In the genomic region with DNA sequence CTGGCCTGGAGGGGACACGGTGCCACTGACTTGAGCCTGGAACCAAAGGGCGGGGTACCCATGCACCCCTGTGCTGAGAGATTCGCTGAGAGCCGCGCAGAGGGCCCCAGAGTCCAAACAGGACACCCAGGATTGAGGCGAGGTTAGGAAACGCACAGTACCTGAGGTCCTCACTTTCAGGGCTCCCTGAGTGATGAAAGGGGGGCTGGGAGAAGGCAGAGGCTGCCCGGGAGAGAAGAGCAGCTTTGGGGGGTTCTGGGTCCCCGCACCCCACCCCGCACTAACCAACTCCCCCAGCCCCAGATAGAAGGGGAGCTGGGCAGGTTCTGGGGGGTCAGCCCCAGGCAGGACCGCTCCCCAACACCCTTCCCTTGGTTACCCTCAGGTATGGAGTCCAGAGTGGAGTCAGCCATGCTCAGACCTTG, we compare ENCODE assay signal across 8 cellular contexts. TPM values are rescaled to one million over a fixed set of nuclear protein-coding genes. Genes with fewer than 3 reads are reported as not detected.
A peak's percentile ranks its signal among the peaks of the same experiment; 100 is the strongest.
DNase-seq lines count a peak whose midpoint lies in the region; TF ChIP-seq lines count a peak whose summit lies in the region.

No MANE protein-coding gene starts in this region.

- intact Hi-C loops in activated CD4-positive, alpha-beta T cell treated with anti-CD3 and anti-CD28 coated beads, Interleukin-2, amount 10 ng/mL, durations not matched to agents 24 days and 14 days (cut with micrococcal nuclease): loop anchor here (2.0 kb wide), 2 partner anchors 161 to 207 kb away; a partner anchor contains a TSS
- intact Hi-C loops in PC-9 (cut with micrococcal nuclease; ENCODE audit: unreplicated experiment): loop anchor here (1.0 to 10.0 kb wide), 8 partner anchors 68 to 1021 kb away; a partner anchor contains a TSS

- H3K27me3 Mint-ChIP-seq in activated CD4-positive, alpha-beta T cell treated with anti-CD3 and anti-CD28 coated beads, Interleukin-2, amount 10 ng/mL, durations not matched to agents 24 days and 14 days: no peaks in the 10 kb centered on the region

- no peaks in the 10 kb centered on the region for H3K36me3 ChIP-seq in PC-9 (ENCODE audit: low read depth)
- H3K36me3 ChIP-seq in subcutaneous abdominal adipose tissue (ENCODE audit: control insufficient read depth in 5 of 5, insufficient read depth in 5 of 5, low read length in 5 of 5): no peaks in the 10 kb centered on the region

- H3K4me3 ChIP-seq in PC-9 (peak overlapping the region; percentile 62; the same call in 1 of the 2 replicates), fibroblast of pulmonary artery (replicated peaks; ENCODE audit: low read depth, low read length) (peak overlapping the region; percentile 25), subcutaneous abdominal adipose tissue (ENCODE audit: low read depth in 1 of 5, low read length in 5 of 5) (peak overlapping the region in 4 of 5 donors; percentile 21 to 84 (median 70))

- peaks cover 44% of the 10 kb centered on the region for H3F3A ChIP-seq in PC-9 (ENCODE audit: insufficient read depth, low read depth)

- H3K9ac ChIP-seq in subcutaneous abdominal adipose tissue (ENCODE audit: low read length in 5 of 5): peak overlapping the region in 2 of 5 donors; percentile 27 to 54

- no peak for DNase-seq in activated CD4-positive, alpha-beta T cell treated with anti-CD3 and anti-CD28 coated beads, Interleukin-2, amount 10 ng/mL, durations not matched to agents 24 days and 14 days
- DNase-seq in activated CD4-positive, alpha-beta T cell treated with anti-CD3 and anti-CD28 coated beads for 1 hour: no peak
- DNase-seq in PC-9 (no peak), fibroblast of pulmonary artery (ENCODE audit: low read depth) (no peak), substantia nigra (lab: John Stamatoyannopoulos, UW) (no peak), nucleus accumbens (lab: John Stamatoyannopoulos, UW) (no peak)
- no peak for DNase-seq in activated CD4-positive, CD25-positive, alpha-beta regulatory T cell (lab: John Stamatoyannopoulos, UW)

- H2AFZ ChIP-seq in PC-9: peak overlapping the region; percentile 45; the same call in 1 of the 2 replicates

- BruUV-seq in PC-9 (replicated peaks; lab: Mats Ljungman, UMichigan): no TSS peak

- H3K4me3 Mint-ChIP-seq in activated CD4-positive, alpha-beta T cell treated with anti-CD3 and anti-CD28 coated beads, Interleukin-2, amount 10 ng/mL, durations not matched to agents 24 days and 14 days: peak overlapping the region; percentile 82

- peak overlapping the region; percentile 93; the same call in 1 of the 2 replicates for H3K27ac ChIP-seq in PC-9
- peak overlapping the region; percentile 83 for H3K27ac ChIP-seq in subcutaneous abdominal adipose tissue (ENCODE audit: low read depth, low read length)
- no peak overlapping the region for H3K27ac ChIP-seq in substantia nigra (ENCODE audit: low read depth, low read length, poor library complexity, severe bottlenecking)

- H3K9me3 Mint-ChIP-seq in activated CD4-positive, alpha-beta T cell treated with anti-CD3 and anti-CD28 coated beads, Interleukin-2, amount 10 ng/mL, durations not matched to agents 24 days and 14 days: no peaks in the 10 kb centered on the region

- peaks cover 1% of the 10 kb centered on the region for H3K36me3 Mint-ChIP-seq in activated CD4-positive, alpha-beta T cell treated with anti-CD3 and anti-CD28 coated beads, Interleukin-2, amount 10 ng/mL, durations not matched to agents 24 days and 14 days (ENCODE audit: low read depth)

- peaks cover 6% of the 10 kb centered on the region; the same call in 1 of the 2 replicates for H3K79me2 ChIP-seq in PC-9 (ENCODE audit: low read depth)

- H3K27ac Mint-ChIP-seq in activated CD4-positive, alpha-beta T cell treated with anti-CD3 and anti-CD28 coated beads, Interleukin-2, amount 10 ng/mL, durations not matched to agents 24 days and 14 days: peak overlapping the region; percentile 79

- peaks cover 26% of the 10 kb centered on the region for H3K4me1 Mint-ChIP-seq in activated CD4-positive, alpha-beta T cell treated with anti-CD3 and anti-CD28 coated beads, Interleukin-2, amount 10 ng/mL, durations not matched to agents 24 days and 14 days

- CTCF ChIA-PET in PC-9 (lab: Charles Lee): interaction anchor here (0.5 to 2.3 kb wide), 16 partner anchors 16 to 378 kb away, joined by 3 to 27 read pairs (median 4); no protein-coding TSS in a partner anchor

- peak overlapping the region; percentile 90 for H3K4me2 ChIP-seq in PC-9

- no peaks in the 10 kb centered on the region for H4K20me1 ChIP-seq in PC-9 (ENCODE audit: insufficient read depth)

- H3K9me3 ChIP-seq in PC-9 (ENCODE audit: insufficient read depth, low read depth) (no peaks in the 10 kb centered on the region), subcutaneous abdominal adipose tissue (ENCODE audit: control insufficient read depth in 5 of 5, low read length in 5 of 5) (peaks cover 0 to 4% (median 0%) of the 10 kb centered on the region in 5 donors)

- no peaks in the 10 kb centered on the region for H3K27me3 ChIP-seq in PC-9 (ENCODE audit: insufficient read depth, low read depth)
- no peaks in the 10 kb centered on the region for H3K27me3 ChIP-seq in subcutaneous abdominal adipose tissue (ENCODE audit: control insufficient read depth in 5 of 5, insufficient read depth in 4 of 5, low read length in 5 of 5)

- POLR2A ChIA-PET in PC-9 (lab: Charles Lee; ENCODE audit: unreplicated experiment): interaction anchor here (0.5 to 1.2 kb wide), 9 partner anchors 14 to 1279 kb away, joined by 3 to 20 read pairs (median 3); a partner anchor contains a TSS

- H3K4me1 ChIP-seq in PC-9 (replicated peaks; ENCODE audit: insufficient read depth): peaks cover 48% of the 10 kb centered on the region
- H3K4me1 ChIP-seq in subcutaneous abdominal adipose tissue (ENCODE audit: control insufficient read depth in 5 of 5, insufficient read depth in 5 of 5, low read length in 5 of 5): peaks cover 0 to 22% (median 19%) of the 10 kb centered on the region in 5 donors

- no peaks in the 10 kb centered on the region for H3K9me2 ChIP-seq in PC-9 (ENCODE audit: insufficient read depth)

- no peak for TF ChIP-seq CTCF in PC-9 (conservative IDR thresholded peaks at IDR 0.05)
- TF ChIP-seq CTCF in fibroblast of pulmonary artery (IDR thresholded peaks at IDR 0.05; ENCODE audit: low read length, missing control alignments): no peak

RNA-seq across cellular contexts. Expression of a gene that starts 14.5 kb away (rescaled TPM):
- total RNA-seq in activated CD4-positive, alpha-beta T cell treated with anti-CD3 and anti-CD28 coated beads, Interleukin-2, amount 10 ng/mL, durations not matched to agents 24 days and 14 days: 14.6 and 16.5 TPM in 2 replicates
- total RNA-seq in PC-9 (2021): 44.6 and 68.8 TPM in 2 replicates
